ENCODE assay signal across 25 cellular contexts in the genomic region with DNA sequence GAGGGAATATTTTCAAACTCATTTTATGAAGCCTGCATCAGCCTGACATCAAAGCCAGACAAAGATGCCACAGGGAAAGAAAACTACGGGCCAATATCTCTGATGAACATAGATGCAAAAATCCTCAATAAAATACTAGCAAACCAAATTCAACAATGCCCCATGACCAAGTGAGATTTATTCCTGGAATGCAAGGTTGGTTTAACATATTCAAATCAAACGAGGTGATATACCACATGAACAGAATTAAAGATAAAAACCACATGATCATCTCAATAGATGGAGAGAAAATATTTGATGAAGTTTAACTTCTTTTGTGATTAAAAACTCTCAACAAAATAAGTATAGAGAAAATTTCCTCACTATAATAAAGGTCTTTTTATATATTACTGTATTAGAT.
DNase-seq lines count a peak whose midpoint lies in the region; ATAC-seq, FAIRE-seq and TF ChIP-seq lines count a peak whose summit lies in the region.
"Had no signal": no experiment of that assay in that cellular context is flagged by ENCODE, and none has a peak within 500 bp of the region (broad histone marks: within the 10 kb centered on the region; RNA-seq: fewer than 3 reads in every experiment).

No MANE protein-coding gene starts in this region.

- no peak overlapping the region for H3K27ac ChIP-seq in SK-N-SH (ENCODE audit: low read depth in 2 of 2, low read length in 1 of 2)
- H3K27ac ChIP-seq: A549; BLaER1 treated with 17β-estradiol and CSF1 and Interleukin-3, amounts not matched to agents 10 nM and 100 nM had no signal

- no peaks in the 10 kb centered on the region for H3K79me2 ChIP-seq in SK-N-SH (ENCODE audit: insufficient read depth)

- H3K36me3 ChIP-seq in SK-N-SH (replicated peaks in 1 of 2; ENCODE audit: control insufficient read depth in 1 of 2, insufficient read depth in 2 of 2, low read length in 1 of 2), result no peaks in the 10 kb centered on the region
- no peaks in the 10 kb centered on the region for H3K36me3 ChIP-seq in adipocyte (ENCODE audit: control insufficient read depth, insufficient read depth, low read length, severe bottlenecking)
- H3K36me3 ChIP-seq: BE2C; BLaER1 treated with 17β-estradiol and CSF1 and Interleukin-3, amounts not matched to agents 10 nM and 100 nM had no signal

- H3K4me1 ChIP-seq in SK-N-SH (ENCODE audit: control insufficient read depth in 1 of 2, insufficient read depth in 2 of 2, low read depth in 1 of 2, low read length in 1 of 2), result no peaks in the 10 kb centered on the region
- peaks cover 16% of the 10 kb centered on the region for H3K4me1 ChIP-seq in adipocyte (ENCODE audit: control insufficient read depth, insufficient read depth, low read length)
- H3K4me1 ChIP-seq: A549; BE2C; BLaER1 treated with 17β-estradiol and CSF1 and Interleukin-3, amounts not matched to agents 10 nM and 100 nM had no signal

- no peak overlapping the region for H2AFZ ChIP-seq in SK-N-SH (ENCODE audit: low read depth)
- H2AFZ ChIP-seq: GM23338 had no signal

- POLR2A ChIA-PET in SK-N-SH (lab: Yijun Ruan, JAX), result no interaction called here

- H4K20me1 ChIP-seq in SK-N-SH (ENCODE audit: insufficient read depth), result no peaks in the 10 kb centered on the region
- H4K20me1 ChIP-seq: BLaER1 treated with 17β-estradiol and CSF1 and Interleukin-3, amounts not matched to agents 10 nM and 100 nM had no signal

- CTCF ChIA-PET in SK-N-SH (lab: Yijun Ruan, JAX), result no interaction called here

- no peak for ATAC-seq in SK-N-SH treated with all-trans-retinoic acid at 6 μM for 48 hours
- ATAC-seq: A549, GM23338, HCT116 had no signal

- H3K9me2 ChIP-seq in SK-N-SH, result no peaks in the 10 kb centered on the region

- no peak overlapping the region for H3K4me3 ChIP-seq in SK-N-SH (ENCODE audit: low read depth in 2 of 2, low read length in 1 of 2)
- peak overlapping the region; percentile 9 for H3K4me3 ChIP-seq in adipocyte (ENCODE audit: low read length)
- H3K4me3 ChIP-seq: A549; BLaER1 treated with 17β-estradiol and CSF1 and Interleukin-3, amounts not matched to agents 10 nM and 100 nM; GM23338 had no signal

- no peak for DNase-seq in SK-N-SH
- no peak for DNase-seq in adipocyte (ENCODE audit: low read depth)
- no peak for DNase-seq in activated CD4-positive, alpha-beta T cell treated with anti-CD3 and anti-CD28 coated beads, Interleukin-2, amount 50 U/mL, for 1 hour
- no peak for DNase-seq in NCI-H1694 treated with DMSO at 0.1 percent for 48 hours (lab: John Stamatoyannopoulos, UW)
- DNase-seq in EL, result no peak
- DNase-seq: 8988T; ACHN; AML-193; BE2C; CD4-positive, alpha-beta T cell; CD8-positive, alpha-beta memory T cell; DMS 273 treated with DMSO at 0.1 percent for 48 hours; DND-41; GF-D8; H9; HFFc6 had no signal

- H3F3A ChIP-seq in SK-N-SH (replicated peaks; ENCODE audit: insufficient read depth), result no peaks in the 10 kb centered on the region

- TF ChIP-seq RAD21 in SK-N-SH (IDR thresholded peaks at IDR 0.05; ENCODE audit: low read length), result no peak

- 52% methylated on average over 2 of the region's 2 CpGs for WGBS in SK-N-SH (ENCODE audit: low lambda C conversion rate)

- FAIRE-seq in endometrium (lab: Jason Lieb, UNC), result peak; percentile 8
- FAIRE-seq: A549, D721Med, GM12891, GM18507 had no signal

- H3K27me3 ChIP-seq in SK-N-SH (ENCODE audit: insufficient read depth) (no peaks in the 10 kb centered on the region), adipocyte (replicated peaks; ENCODE audit: control insufficient read depth, insufficient read depth, low read length) (no peaks in the 10 kb centered on the region)
- H3K27me3 ChIP-seq: BE2C; BLaER1 treated with 17β-estradiol and CSF1 and Interleukin-3, amounts not matched to agents 10 nM and 100 nM had no signal

- H3K9ac ChIP-seq in SK-N-SH (no peak overlapping the region), adipocyte (ENCODE audit: low read length) (no peak overlapping the region)
- H3K9ac ChIP-seq: BLaER1 treated with 17β-estradiol and CSF1 and Interleukin-3, amounts not matched to agents 10 nM and 100 nM had no signal

- TF ChIP-seq EP300 in SK-N-SH (IDR thresholded peaks at IDR 0.05; ENCODE audit: borderline replicate concordance in 1 of 2, low read depth in 1 of 2, low read length in 1 of 2), result no peak

- TF ChIP-seq CTCF in SK-N-SH (IDR thresholded peaks at IDR 0.05), result no peak

- no peak overlapping the region for H3K4me2 ChIP-seq in SK-N-SH
- H3K4me2 ChIP-seq: A549; BLaER1 treated with 17β-estradiol and CSF1 and Interleukin-3, amounts not matched to agents 10 nM and 100 nM; GM23338 had no signal

- H3K9me3 ChIP-seq in SK-N-SH, result peaks cover 7% of the 10 kb centered on the region; the same call in 1 of the 2 replicates
- peaks cover 26% of the 10 kb centered on the region for H3K9me3 ChIP-seq in adipocyte (ENCODE audit: control insufficient read depth, low read length)
- H3K9me3 ChIP-seq: BE2C had no signal

TF ChIP-seq in SK-N-SH treated with all-trans-retinoic acid at 6 μM for 48 hours, 23 proteins besides CTCF, POLR2A, EP300 and RAD21:
- peak; percentile 88 for TF ChIP-seq ZNF8 (CRISPR knock-in tag; IDR thresholded peaks at IDR 0.05)
- TF ChIP-seq ZNF70 (CRISPR knock-in tag; IDR thresholded peaks at IDR 0.05), result no peak

TF ChIP-seq in SK-N-SH, 30 proteins besides CTCF, POLR2A, EP300 and RAD21 (continues in another document):
- TF ChIP-seq, protein P1, sequence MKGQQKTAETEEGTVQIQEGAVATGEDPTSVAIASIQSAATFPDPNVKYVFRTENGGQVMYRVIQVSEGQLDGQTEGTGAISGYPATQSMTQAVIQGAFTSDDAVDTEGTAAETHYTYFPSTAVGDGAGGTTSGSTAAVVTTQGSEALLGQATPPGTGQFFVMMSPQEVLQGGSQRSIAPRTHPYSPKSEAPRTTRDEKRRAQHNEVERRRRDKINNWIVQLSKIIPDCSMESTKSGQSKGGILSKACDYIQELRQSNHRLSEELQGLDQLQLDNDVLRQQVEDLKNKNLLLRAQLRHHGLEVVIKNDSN (IDR thresholded peaks at IDR 0.05; ENCODE audit: borderline replicate concordance, low read depth), result no peak
- TF ChIP-seq GABPA (IDR thresholded peaks at IDR 0.05; ENCODE audit: low read depth), result no peak
- TF ChIP-seq, protein P2, sequence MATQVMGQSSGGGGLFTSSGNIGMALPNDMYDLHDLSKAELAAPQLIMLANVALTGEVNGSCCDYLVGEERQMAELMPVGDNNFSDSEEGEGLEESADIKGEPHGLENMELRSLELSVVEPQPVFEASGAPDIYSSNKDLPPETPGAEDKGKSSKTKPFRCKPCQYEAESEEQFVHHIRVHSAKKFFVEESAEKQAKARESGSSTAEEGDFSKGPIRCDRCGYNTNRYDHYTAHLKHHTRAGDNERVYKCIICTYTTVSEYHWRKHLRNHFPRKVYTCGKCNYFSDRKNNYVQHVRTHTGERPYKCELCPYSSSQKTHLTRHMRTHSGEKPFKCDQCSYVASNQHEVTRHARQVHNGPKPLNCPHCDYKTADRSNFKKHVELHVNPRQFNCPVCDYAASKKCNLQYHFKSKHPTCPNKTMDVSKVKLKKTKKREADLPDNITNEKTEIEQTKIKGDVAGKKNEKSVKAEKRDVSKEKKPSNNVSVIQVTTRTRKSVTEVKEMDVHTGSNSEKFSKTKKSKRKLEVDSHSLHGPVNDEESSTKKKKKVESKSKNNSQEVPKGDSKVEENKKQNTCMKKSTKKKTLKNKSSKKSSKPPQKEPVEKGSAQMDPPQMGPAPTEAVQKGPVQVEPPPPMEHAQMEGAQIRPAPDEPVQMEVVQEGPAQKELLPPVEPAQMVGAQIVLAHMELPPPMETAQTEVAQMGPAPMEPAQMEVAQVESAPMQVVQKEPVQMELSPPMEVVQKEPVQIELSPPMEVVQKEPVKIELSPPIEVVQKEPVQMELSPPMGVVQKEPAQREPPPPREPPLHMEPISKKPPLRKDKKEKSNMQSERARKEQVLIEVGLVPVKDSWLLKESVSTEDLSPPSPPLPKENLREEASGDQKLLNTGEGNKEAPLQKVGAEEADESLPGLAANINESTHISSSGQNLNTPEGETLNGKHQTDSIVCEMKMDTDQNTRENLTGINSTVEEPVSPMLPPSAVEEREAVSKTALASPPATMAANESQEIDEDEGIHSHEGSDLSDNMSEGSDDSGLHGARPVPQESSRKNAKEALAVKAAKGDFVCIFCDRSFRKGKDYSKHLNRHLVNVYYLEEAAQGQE (IDR thresholded peaks at IDR 0.05; ENCODE audit: low read depth, low read length), result no peak
- TF ChIP-seq, protein P3, sequence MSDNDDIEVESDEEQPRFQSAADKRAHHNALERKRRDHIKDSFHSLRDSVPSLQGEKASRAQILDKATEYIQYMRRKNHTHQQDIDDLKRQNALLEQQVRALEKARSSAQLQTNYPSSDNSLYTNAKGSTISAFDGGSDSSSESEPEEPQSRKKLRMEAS (IDR thresholded peaks at IDR 0.05; ENCODE audit: low read depth), result no peak
- TF ChIP-seq TEAD4 (IDR thresholded peaks at IDR 0.05; ENCODE audit: borderline replicate concordance, insufficient read depth), result no peak
- TF ChIP-seq RXRA (IDR thresholded peaks at IDR 0.05; ENCODE audit: borderline replicate concordance, low read depth), result no peak
- no peak for TF ChIP-seq SMC3 (IDR thresholded peaks at IDR 0.05; ENCODE audit: low read depth, low read length)
- TF ChIP-seq CHD2 (IDR thresholded peaks at IDR 0.05; ENCODE audit: low read length, partially characterized antibody), result no peak
- TF ChIP-seq JUND (IDR thresholded peaks at IDR 0.05), result no peak
- TF ChIP-seq, protein P4, sequence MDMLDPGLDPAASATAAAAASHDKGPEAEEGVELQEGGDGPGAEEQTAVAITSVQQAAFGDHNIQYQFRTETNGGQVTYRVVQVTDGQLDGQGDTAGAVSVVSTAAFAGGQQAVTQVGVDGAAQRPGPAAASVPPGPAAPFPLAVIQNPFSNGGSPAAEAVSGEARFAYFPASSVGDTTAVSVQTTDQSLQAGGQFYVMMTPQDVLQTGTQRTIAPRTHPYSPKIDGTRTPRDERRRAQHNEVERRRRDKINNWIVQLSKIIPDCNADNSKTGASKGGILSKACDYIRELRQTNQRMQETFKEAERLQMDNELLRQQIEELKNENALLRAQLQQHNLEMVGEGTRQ (IDR thresholded peaks at IDR 0.05; ENCODE audit: borderline replicate concordance, low read depth, low read length), result no peak
- TF ChIP-seq FOXJ3 (CRISPR knock-in tag; IDR thresholded peaks at IDR 0.05), result no peak
- no peak for TF ChIP-seq EZH2phosphoT487 (IDR thresholded peaks at IDR 0.05; ENCODE audit: borderline replicate concordance, low read depth)
- TF ChIP-seq, protein P5, sequence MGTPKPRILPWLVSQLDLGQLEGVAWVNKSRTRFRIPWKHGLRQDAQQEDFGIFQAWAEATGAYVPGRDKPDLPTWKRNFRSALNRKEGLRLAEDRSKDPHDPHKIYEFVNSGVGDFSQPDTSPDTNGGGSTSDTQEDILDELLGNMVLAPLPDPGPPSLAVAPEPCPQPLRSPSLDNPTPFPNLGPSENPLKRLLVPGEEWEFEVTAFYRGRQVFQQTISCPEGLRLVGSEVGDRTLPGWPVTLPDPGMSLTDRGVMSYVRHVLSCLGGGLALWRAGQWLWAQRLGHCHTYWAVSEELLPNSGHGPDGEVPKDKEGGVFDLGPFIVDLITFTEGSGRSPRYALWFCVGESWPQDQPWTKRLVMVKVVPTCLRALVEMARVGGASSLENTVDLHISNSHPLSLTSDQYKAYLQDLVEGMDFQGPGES (IDR thresholded peaks at IDR 0.05; ENCODE audit: low read depth, low read length), result no peak
- TF ChIP-seq ELF1 (IDR thresholded peaks at IDR 0.05), result no peak
